In the genomic region with DNA sequence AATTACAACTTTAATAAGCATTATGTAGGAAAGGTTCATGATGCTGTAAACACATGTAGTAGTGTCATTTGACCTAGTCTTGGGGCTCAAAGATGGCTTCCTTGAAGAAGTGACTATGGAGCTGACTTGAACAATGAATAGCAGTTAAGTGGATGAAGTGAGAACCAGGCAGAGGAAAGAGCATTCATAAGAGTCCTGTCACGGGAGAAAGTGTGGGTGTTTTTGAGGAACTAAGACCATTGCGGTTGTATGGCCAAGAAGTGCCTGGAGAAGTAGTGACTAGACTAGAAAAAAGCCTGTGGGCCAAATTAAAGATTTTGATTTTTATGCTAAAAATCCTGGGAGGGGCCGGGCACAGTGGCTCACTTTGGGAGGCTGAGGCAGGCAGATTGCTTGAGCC, we compare ENCODE assay signal across 1 cellular context.
TF ChIP-seq lines count a peak whose summit lies in the region.

No MANE protein-coding gene starts in this region.

TF ChIP-seq in GM12878, 131 proteins besides CTCF, POLR2A, EP300 and RAD21 (continued from another document):
- TF ChIP-seq BHLHE40 (IDR thresholded peaks at IDR 0.05; ENCODE audit: borderline replicate concordance in 1 of 2, low read depth in 2 of 2, low read length in 1 of 2) (peak; percentile 94 to 96), GABPA (IDR thresholded peaks at IDR 0.05; ENCODE audit: low read depth) (no peak), MYC (IDR thresholded peaks at IDR 0.05; ENCODE audit: insufficient read depth, insufficient read length, insufficient replicate concordance, low read length, severe bottlenecking) (no peak), CHD4 (IDR thresholded peaks at IDR 0.05) (no peak), IKZF2 (IDR thresholded peaks at IDR 0.05) (peak; percentile 96), RCOR1 (conservative IDR thresholded peaks at IDR 0.05; ENCODE audit: low read depth, low read length) (0 out of 2 replicates have a peak, but pooled peaks have one; percentile 48), IKZF1 (conservative IDR thresholded peaks at IDR 0.05) (peak; percentile 90), SUPT20H (IDR thresholded peaks at IDR 0.05; ENCODE audit: borderline replicate concordance, control insufficient read depth, low read depth, low read length) (no peak), RUNX3 (IDR thresholded peaks at IDR 0.05; ENCODE audit: low read length) (peak; percentile 97), NBN (IDR thresholded peaks at IDR 0.05) (peak; percentile 92), ZNF622 (IDR thresholded peaks at IDR 0.05) (no peak), NFYA (IDR thresholded peaks at IDR 0.05; ENCODE audit: borderline replicate concordance, low read depth, low read length) (no peak), EGR1 (IDR thresholded peaks at IDR 0.05; ENCODE audit: borderline replicate concordance in 1 of 2, low read depth in 2 of 2, low read length in 2 of 2) (peak in 1 of 2 experiments; percentile 11; a peak in 1 of 3 replicates), MTA2 (IDR thresholded peaks at IDR 0.05; ENCODE audit: low read depth) (peak; percentile 94), PAX8 (IDR thresholded peaks at IDR 0.05) (no peak), NFXL1 (IDR thresholded peaks at IDR 0.05; ENCODE audit: borderline replicate concordance) (no peak), MXI1 (IDR thresholded peaks at IDR 0.05; ENCODE audit: low read depth, low read length) (peak; percentile 47; the same call in 1 of the 2 replicates), SREBF2 (IDR thresholded peaks at IDR 0.05; ENCODE audit: low read length) (no peak), KLF5 (IDR thresholded peaks at IDR 0.05; ENCODE audit: partially characterized antibody) (no peak), SPI1 (IDR thresholded peaks at IDR 0.05; ENCODE audit: borderline replicate concordance, insufficient read depth, low read depth, low read length) (peak; percentile 67), TARDBP (IDR thresholded peaks at IDR 0.05; ENCODE audit: borderline replicate concordance) (no peak), CHD1 (IDR thresholded peaks at IDR 0.05; ENCODE audit: low read depth, low read length) (no peak), JUNB (IDR thresholded peaks at IDR 0.05) (peak; percentile 69), DPF2 (IDR thresholded peaks at IDR 0.05) (peak; percentile 92), YBX1 (IDR thresholded peaks at IDR 0.05) (no peak), CREB1 (IDR thresholded peaks at IDR 0.05; ENCODE audit: low read depth) (0 out of 2 replicates have a peak, but pooled peaks have one; percentile 12), NR2C1 (IDR thresholded peaks at IDR 0.05) (no peak), POU2F2 (IDR thresholded peaks at IDR 0.05; ENCODE audit: borderline replicate concordance, low read depth, low read length) (peak; percentile 58; the same call in 1 of the 3 replicates)
- TF ChIP-seq, protein P1, sequence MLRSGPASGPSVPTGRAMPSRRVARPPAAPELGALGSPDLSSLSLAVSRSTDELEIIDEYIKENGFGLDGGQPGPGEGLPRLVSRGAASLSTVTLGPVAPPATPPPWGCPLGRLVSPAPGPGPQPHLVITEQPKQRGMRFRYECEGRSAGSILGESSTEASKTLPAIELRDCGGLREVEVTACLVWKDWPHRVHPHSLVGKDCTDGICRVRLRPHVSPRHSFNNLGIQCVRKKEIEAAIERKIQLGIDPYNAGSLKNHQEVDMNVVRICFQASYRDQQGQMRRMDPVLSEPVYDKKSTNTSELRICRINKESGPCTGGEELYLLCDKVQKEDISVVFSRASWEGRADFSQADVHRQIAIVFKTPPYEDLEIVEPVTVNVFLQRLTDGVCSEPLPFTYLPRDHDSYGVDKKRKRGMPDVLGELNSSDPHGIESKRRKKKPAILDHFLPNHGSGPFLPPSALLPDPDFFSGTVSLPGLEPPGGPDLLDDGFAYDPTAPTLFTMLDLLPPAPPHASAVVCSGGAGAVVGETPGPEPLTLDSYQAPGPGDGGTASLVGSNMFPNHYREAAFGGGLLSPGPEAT (IDR thresholded peaks at IDR 0.05; ENCODE audit: low read depth) = peak; percentile 84
- TF ChIP-seq, protein P2, sequence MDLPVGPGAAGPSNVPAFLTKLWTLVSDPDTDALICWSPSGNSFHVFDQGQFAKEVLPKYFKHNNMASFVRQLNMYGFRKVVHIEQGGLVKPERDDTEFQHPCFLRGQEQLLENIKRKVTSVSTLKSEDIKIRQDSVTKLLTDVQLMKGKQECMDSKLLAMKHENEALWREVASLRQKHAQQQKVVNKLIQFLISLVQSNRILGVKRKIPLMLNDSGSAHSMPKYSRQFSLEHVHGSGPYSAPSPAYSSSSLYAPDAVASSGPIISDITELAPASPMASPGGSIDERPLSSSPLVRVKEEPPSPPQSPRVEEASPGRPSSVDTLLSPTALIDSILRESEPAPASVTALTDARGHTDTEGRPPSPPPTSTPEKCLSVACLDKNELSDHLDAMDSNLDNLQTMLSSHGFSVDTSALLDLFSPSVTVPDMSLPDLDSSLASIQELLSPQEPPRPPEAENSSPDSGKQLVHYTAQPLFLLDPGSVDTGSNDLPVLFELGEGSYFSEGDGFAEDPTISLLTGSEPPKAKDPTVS (IDR thresholded peaks at IDR 0.05; ENCODE audit: low read depth, low read length) = no peak
- TF ChIP-seq, protein P3, sequence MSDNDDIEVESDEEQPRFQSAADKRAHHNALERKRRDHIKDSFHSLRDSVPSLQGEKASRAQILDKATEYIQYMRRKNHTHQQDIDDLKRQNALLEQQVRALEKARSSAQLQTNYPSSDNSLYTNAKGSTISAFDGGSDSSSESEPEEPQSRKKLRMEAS (IDR thresholded peaks at IDR 0.05; ENCODE audit: low read depth, low read length) = no peak
- TF ChIP-seq, protein P4, sequence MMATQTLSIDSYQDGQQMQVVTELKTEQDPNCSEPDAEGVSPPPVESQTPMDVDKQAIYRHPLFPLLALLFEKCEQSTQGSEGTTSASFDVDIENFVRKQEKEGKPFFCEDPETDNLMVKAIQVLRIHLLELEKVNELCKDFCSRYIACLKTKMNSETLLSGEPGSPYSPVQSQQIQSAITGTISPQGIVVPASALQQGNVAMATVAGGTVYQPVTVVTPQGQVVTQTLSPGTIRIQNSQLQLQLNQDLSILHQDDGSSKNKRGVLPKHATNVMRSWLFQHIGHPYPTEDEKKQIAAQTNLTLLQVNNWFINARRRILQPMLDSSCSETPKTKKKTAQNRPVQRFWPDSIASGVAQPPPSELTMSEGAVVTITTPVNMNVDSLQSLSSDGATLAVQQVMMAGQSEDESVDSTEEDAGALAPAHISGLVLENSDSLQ (IDR thresholded peaks at IDR 0.05) = peak; percentile 60; the same call in 1 of the 2 replicates
- TF ChIP-seq, protein P5, sequence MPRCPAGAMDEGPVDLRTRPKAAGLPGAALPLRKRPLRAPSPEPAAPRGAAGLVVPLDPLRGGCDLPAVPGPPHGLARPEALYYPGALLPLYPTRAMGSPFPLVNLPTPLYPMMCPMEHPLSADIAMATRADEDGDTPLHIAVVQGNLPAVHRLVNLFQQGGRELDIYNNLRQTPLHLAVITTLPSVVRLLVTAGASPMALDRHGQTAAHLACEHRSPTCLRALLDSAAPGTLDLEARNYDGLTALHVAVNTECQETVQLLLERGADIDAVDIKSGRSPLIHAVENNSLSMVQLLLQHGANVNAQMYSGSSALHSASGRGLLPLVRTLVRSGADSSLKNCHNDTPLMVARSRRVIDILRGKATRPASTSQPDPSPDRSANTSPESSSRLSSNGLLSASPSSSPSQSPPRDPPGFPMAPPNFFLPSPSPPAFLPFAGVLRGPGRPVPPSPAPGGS (IDR thresholded peaks at IDR 0.05; ENCODE audit: borderline replicate concordance, insufficient read depth, low read depth, low read length, poor library complexity, severe bottlenecking) = peak; percentile 47
- TF ChIP-seq, protein P6, sequence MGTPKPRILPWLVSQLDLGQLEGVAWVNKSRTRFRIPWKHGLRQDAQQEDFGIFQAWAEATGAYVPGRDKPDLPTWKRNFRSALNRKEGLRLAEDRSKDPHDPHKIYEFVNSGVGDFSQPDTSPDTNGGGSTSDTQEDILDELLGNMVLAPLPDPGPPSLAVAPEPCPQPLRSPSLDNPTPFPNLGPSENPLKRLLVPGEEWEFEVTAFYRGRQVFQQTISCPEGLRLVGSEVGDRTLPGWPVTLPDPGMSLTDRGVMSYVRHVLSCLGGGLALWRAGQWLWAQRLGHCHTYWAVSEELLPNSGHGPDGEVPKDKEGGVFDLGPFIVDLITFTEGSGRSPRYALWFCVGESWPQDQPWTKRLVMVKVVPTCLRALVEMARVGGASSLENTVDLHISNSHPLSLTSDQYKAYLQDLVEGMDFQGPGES (IDR thresholded peaks at IDR 0.05) = no peak
- TF ChIP-seq, protein P7, sequence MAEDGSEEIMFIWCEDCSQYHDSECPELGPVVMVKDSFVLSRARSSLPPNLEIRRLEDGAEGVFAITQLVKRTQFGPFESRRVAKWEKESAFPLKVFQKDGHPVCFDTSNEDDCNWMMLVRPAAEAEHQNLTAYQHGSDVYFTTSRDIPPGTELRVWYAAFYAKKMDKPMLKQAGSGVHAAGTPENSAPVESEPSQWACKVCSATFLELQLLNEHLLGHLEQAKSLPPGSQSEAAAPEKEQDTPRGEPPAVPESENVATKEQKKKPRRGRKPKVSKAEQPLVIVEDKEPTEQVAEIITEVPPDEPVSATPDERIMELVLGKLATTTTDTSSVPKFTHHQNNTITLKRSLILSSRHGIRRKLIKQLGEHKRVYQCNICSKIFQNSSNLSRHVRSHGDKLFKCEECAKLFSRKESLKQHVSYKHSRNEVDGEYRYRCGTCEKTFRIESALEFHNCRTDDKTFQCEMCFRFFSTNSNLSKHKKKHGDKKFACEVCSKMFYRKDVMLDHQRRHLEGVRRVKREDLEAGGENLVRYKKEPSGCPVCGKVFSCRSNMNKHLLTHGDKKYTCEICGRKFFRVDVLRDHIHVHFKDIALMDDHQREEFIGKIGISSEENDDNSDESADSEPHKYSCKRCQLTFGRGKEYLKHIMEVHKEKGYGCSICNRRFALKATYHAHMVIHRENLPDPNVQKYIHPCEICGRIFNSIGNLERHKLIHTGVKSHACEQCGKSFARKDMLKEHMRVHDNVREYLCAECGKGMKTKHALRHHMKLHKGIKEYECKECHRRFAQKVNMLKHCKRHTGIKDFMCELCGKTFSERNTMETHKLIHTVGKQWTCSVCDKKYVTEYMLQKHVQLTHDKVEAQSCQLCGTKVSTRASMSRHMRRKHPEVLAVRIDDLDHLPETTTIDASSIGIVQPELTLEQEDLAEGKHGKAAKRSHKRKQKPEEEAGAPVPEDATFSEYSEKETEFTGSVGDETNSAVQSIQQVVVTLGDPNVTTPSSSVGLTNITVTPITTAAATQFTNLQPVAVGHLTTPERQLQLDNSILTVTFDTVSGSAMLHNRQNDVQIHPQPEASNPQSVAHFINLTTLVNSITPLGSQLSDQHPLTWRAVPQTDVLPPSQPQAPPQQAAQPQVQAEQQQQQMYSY (CRISPR knock-in tag; IDR thresholded peaks at IDR 0.05) = no peak
TF ChIP-seq in GM12878: peak in this region for 44.
